Comparison of ENCODE assay signal across 36 cellular contexts in the genomic region with DNA sequence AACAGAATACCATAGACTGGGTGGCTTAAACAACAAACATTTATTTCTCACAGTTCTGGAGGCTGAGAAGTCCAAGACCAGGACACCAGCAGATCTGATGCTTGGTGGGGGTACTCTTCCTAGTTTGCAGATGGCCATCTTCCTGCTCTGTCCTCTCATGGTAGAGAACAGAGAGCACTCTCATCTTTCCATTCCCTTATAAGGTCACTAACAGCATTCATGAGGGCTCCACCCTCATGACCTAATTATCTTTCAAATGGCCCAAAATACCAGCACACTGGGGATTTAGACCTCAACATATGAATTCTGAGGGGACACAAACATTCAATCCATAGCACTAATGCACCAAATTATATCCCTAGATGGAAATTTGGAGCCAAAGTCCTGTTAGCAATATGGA.
"Had no signal": no experiment of that assay in that cellular context is flagged by ENCODE, and none has a peak within 500 bp of the region (broad histone marks: within the 10 kb centered on the region; RNA-seq: fewer than 3 reads in every experiment).

No MANE protein-coding gene starts in this region.

- H3K27ac ChIP-seq: adrenal gland, body of pancreas, colonic mucosa, epithelial cell of prostate, esophagus squamous epithelium, gastroesophageal sphincter, heart right ventricle, WERI-Rb-1 had no signal

- H3K27ac Mint-ChIP-seq: activated CD4-positive, alpha-beta memory T cell treated with anti-CD3 and anti-CD28 coated beads for 36 hours; activated CD4-positive, alpha-beta T cell treated with anti-CD3 and anti-CD28 coated beads for 36 hours; activated CD4-positive, alpha-beta T cell treated with anti-CD3 and anti-CD28 coated beads, Interleukin-2, amount 10 ng/mL, durations not matched to agents 24 days and 14 days; activated CD8-positive, alpha-beta memory T cell treated with anti-CD3 and anti-CD28 coated beads, Interleukin-2, amount 10 ng/mL, durations not matched to agents 7 days and 5 days; activated CD8-positive, alpha-beta T cell treated with anti-CD3 and anti-CD28 coated beads, Interleukin-2, amount 10 ng/mL, durations not matched to agents 7 days and 5 days; activated naive CD4-positive, alpha-beta T cell treated with anti-CD3 and anti-CD28 coated beads for 36 hours; activated naive CD4-positive, alpha-beta T cell treated with anti-CD3 and anti-CD28 coated beads, Interleukin-2, amount 50 U/mL, for 24 hours; activated naive CD8-positive, alpha-beta T cell treated with anti-CD3 and anti-CD28 coated beads for 36 hours; activated naive CD8-positive, alpha-beta T cell treated with anti-CD3 and anti-CD28 coated beads, Interleukin-2, amount 50 U/mL, for 24 hours; activated T-helper 1 cell treated with anti-CD3 and anti-CD28 coated beads, Interleukin-12 subunit alpha, Interleukin-12 subunit beta, Interleukin-2, Interleukin-4 antibody, amounts not matched to agents 30 ng/mL and 10 ng/mL and 1 ng/mL, durations not matched to agents 14 hours and 24 hours and 36 hours; activated T-helper 2 cell treated with anti-CD3 and anti-CD28 coated beads, Interferon-gamma antibody, Interleukin-2, Interleukin-4, amounts not matched to agents 10 μg/mL and 5 μg/mL and 100 μg/mL, durations not matched to agents 14 hours and 24 hours and 36 hours; T-helper 17 cell; T-helper 2 cell treated with Interferon-gamma antibody and Interleukin-4, amounts not matched to agents 5 μg/mL and 100 μg/mL, for 36 hours had no signal

- H3K4me3 ChIP-seq: adrenal gland, body of pancreas, colonic mucosa, esophagus squamous epithelium, gastroesophageal sphincter, heart right ventricle had no signal

- H3K36me3 Mint-ChIP-seq: activated CD4-positive, alpha-beta memory T cell treated with anti-CD3 and anti-CD28 coated beads for 36 hours; activated CD8-positive, alpha-beta memory T cell treated with anti-CD3 and anti-CD28 coated beads, Interleukin-2, amount 10 ng/mL, durations not matched to agents 7 days and 5 days; activated naive CD4-positive, alpha-beta T cell treated with anti-CD3 and anti-CD28 coated beads, Interleukin-2, amount 50 U/mL, for 24 hours; activated naive CD8-positive, alpha-beta T cell treated with anti-CD3 and anti-CD28 coated beads for 36 hours had no signal

- H3K9me3 Mint-ChIP-seq: activated CD4-positive, alpha-beta memory T cell treated with anti-CD3 and anti-CD28 coated beads for 36 hours; activated CD4-positive, alpha-beta T cell treated with anti-CD3 and anti-CD28 coated beads, Interleukin-2, amount 10 ng/mL, durations not matched to agents 24 days and 14 days; activated naive CD4-positive, alpha-beta T cell treated with anti-CD3 and anti-CD28 coated beads, Interleukin-2, amount 50 U/mL, for 24 hours; activated naive CD8-positive, alpha-beta T cell treated with anti-CD3 and anti-CD28 coated beads, Interleukin-2, amount 50 U/mL, for 24 hours; activated T-helper 1 cell treated with anti-CD3 and anti-CD28 coated beads, Interleukin-12 subunit alpha, Interleukin-12 subunit beta, Interleukin-2, Interleukin-4 antibody, amounts not matched to agents 30 ng/mL and 10 ng/mL and 1 ng/mL, durations not matched to agents 14 hours and 24 hours and 36 hours; activated T-helper 2 cell treated with anti-CD3 and anti-CD28 coated beads, Interferon-gamma antibody, Interleukin-2, Interleukin-4, amounts not matched to agents 10 μg/mL and 5 μg/mL and 100 μg/mL, durations not matched to agents 14 hours and 24 hours and 36 hours; T-helper 2 cell treated with Interferon-gamma antibody and Interleukin-4, amounts not matched to agents 5 μg/mL and 100 μg/mL, for 36 hours had no signal

- H3K4me3 Mint-ChIP-seq: activated CD4-positive, alpha-beta memory T cell treated with anti-CD3 and anti-CD28 coated beads for 36 hours; activated CD4-positive, alpha-beta T cell treated with anti-CD3 and anti-CD28 coated beads for 36 hours; activated CD4-positive, alpha-beta T cell treated with anti-CD3 and anti-CD28 coated beads, Interleukin-2, amount 10 ng/mL, durations not matched to agents 24 days and 14 days; activated CD8-positive, alpha-beta memory T cell treated with anti-CD3 and anti-CD28 coated beads, Interleukin-2, amount 10 ng/mL, durations not matched to agents 7 days and 5 days; activated CD8-positive, alpha-beta T cell treated with anti-CD3 and anti-CD28 coated beads, Interleukin-2, amount 10 ng/mL, durations not matched to agents 7 days and 5 days; activated naive CD4-positive, alpha-beta T cell treated with anti-CD3 and anti-CD28 coated beads for 36 hours; activated naive CD4-positive, alpha-beta T cell treated with anti-CD3 and anti-CD28 coated beads, Interleukin-2, amount 50 U/mL, for 24 hours; activated naive CD8-positive, alpha-beta T cell treated with anti-CD3 and anti-CD28 coated beads for 36 hours; activated naive CD8-positive, alpha-beta T cell treated with anti-CD3 and anti-CD28 coated beads, Interleukin-2, amount 50 U/mL, for 24 hours; activated T-helper 1 cell treated with anti-CD3 and anti-CD28 coated beads, Interleukin-12 subunit alpha, Interleukin-12 subunit beta, Interleukin-2, Interleukin-4 antibody, amounts not matched to agents 30 ng/mL and 10 ng/mL and 1 ng/mL, durations not matched to agents 14 hours and 24 hours and 36 hours; T-helper 17 cell; T-helper 2 cell treated with Interferon-gamma antibody and Interleukin-4, amounts not matched to agents 5 μg/mL and 100 μg/mL, for 36 hours had no signal

- ATAC-seq: activated CD4-positive, alpha-beta T cell treated with anti-CD3 and anti-CD28 coated beads for 36 hours; activated CD8-positive, alpha-beta memory T cell treated with anti-CD3 and anti-CD28 coated beads, Interleukin-2, amount 10 ng/mL, durations not matched to agents 7 days and 5 days; activated CD8-positive, alpha-beta T cell treated with anti-CD3 and anti-CD28 coated beads, Interleukin-2, amount 10 ng/mL, durations not matched to agents 7 days and 5 days; activated naive CD8-positive, alpha-beta T cell treated with anti-CD3 and anti-CD28 coated beads, Interleukin-2, amount 50 U/mL, for 24 hours; body of pancreas; gastroesophageal sphincter; heart right ventricle; T-helper 17 cell had no signal

- FAIRE-seq: endometrium, endothelial cell of umbilical vein had no signal

- H3K27me3 ChIP-seq: adrenal gland, body of pancreas, colonic mucosa, gastroesophageal sphincter had no signal

- H3K36me3 ChIP-seq: adrenal gland, colonic mucosa, esophagus squamous epithelium, gastroesophageal sphincter, heart right ventricle, WERI-Rb-1 had no signal

- H3K9me3 ChIP-seq: adrenal gland, body of pancreas, colonic mucosa had no signal

- DNase-seq: activated CD4-positive, alpha-beta memory T cell treated with anti-CD3 and anti-CD28 coated beads for 36 hours; activated CD4-positive, alpha-beta T cell treated with anti-CD3 and anti-CD28 coated beads for 36 hours; activated CD4-positive, alpha-beta T cell treated with anti-CD3 and anti-CD28 coated beads, Interleukin-2, amount 10 ng/mL, durations not matched to agents 24 days and 14 days; activated CD4-positive, CD25-positive, alpha-beta regulatory T cell; activated CD4-positive, CD25-positive, alpha-beta regulatory T cell treated with anti-CD3 and anti-CD28 coated beads, Interleukin-2, amount 50 U/mL, for 72 hours; activated CD8-positive, alpha-beta memory T cell treated with anti-CD3 and anti-CD28 coated beads, Interleukin-2, amount 10 ng/mL, durations not matched to agents 7 days and 5 days; activated CD8-positive, alpha-beta memory T cell treated with anti-CD3 and anti-CD28 coated beads, Interleukin-2, amount 50 U/mL, for 4 hours; activated CD8-positive, alpha-beta T cell treated with anti-CD3 and anti-CD28 coated beads, Interleukin-2, amount 10 ng/mL, durations not matched to agents 7 days and 5 days; activated effector memory CD4-positive, alpha-beta T cell treated with anti-CD3 and anti-CD28 coated beads, Interleukin-2, amount 50 U/mL, for 16 hours; activated naive CD4-positive, alpha-beta T cell treated with anti-CD3 and anti-CD28 coated beads for 36 hours; activated naive CD8-positive, alpha-beta T cell treated with anti-CD3 and anti-CD28 coated beads for 36 hours; activated naive CD8-positive, alpha-beta T cell treated with anti-CD3 and anti-CD28 coated beads, Interleukin-2, amount 50 U/mL, for 24 hours; activated T-cell treated with anti-CD3 and anti-CD28 coated beads, Interleukin-2, amount 50 U/mL, for 1 hour; activated T-cell treated with anti-CD3 and anti-CD28 coated beads, Interleukin-2, amount 50 U/mL, for 48 hours; adrenal gland; amygdala; aorta; body of pancreas; caudate nucleus; cerebellar nuclear complex; colonic mucosa; effector CD8-positive, alpha-beta T cell; esophagus squamous epithelium; foreskin melanocyte; heart right ventricle; T-helper 17 cell; T1000; WERI-Rb-1 had no signal

- H3K4me1 Mint-ChIP-seq: activated CD4-positive, alpha-beta T cell treated with anti-CD3 and anti-CD28 coated beads for 36 hours; activated CD4-positive, alpha-beta T cell treated with anti-CD3 and anti-CD28 coated beads, Interleukin-2, amount 10 ng/mL, durations not matched to agents 24 days and 14 days; activated naive CD4-positive, alpha-beta T cell treated with anti-CD3 and anti-CD28 coated beads, Interleukin-2, amount 50 U/mL, for 24 hours; activated naive CD8-positive, alpha-beta T cell treated with anti-CD3 and anti-CD28 coated beads for 36 hours had no signal

- H3K4me1 ChIP-seq: colonic mucosa, esophagus squamous epithelium had no signal
